ENCODE assay signal across 10 cellular contexts in the genomic region with DNA sequence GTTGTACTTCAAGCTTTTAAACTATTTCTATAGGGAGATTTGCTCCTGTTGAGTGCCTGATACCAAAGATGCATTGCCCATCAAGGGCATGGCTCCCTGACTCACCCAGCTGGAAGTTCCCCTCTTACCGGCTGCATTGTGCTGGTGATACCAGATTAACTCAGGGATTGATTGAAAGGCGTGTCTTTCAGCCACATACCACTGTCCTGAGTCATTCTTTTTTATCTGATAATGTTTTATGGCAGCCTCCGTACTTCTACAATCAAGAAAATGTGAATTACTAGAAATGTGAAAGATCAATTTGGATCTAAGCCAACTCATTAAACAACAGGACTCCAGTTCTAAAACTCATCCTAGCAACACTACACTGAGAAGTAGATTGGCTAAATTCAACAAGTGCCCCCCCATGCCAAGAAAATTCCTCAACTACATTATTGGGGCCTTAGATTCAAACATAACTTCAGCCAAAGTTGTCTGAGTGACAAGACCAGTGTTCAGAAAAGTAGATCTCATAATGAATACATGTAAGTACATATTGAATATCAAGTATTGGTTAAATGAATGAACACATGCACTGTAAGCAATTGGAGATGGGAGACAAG.
A peak's percentile ranks its signal among the peaks of the same experiment; 100 is the strongest.
DNase-seq lines count a peak whose midpoint lies in the region; ATAC-seq and TF ChIP-seq lines count a peak whose summit lies in the region.
"Had no signal": no experiment of that assay in that cellular context is flagged by ENCODE, and none has a peak within 500 bp of the region (broad histone marks: within the 10 kb centered on the region; RNA-seq: fewer than 3 reads in every experiment).

No MANE protein-coding gene starts in this region.

- no peaks in the 10 kb centered on the region for H3K27me3 ChIP-seq in WERI-Rb-1 (ENCODE audit: insufficient read depth, low read depth, severe bottlenecking)

- H3K36me3 ChIP-seq in WERI-Rb-1, result no peaks in the 10 kb centered on the region

- peak; percentile 100 for ATAC-seq in stimulated activated effector memory CD8-positive, alpha-beta T cell treated with anti-CD3 and anti-CD28 coated beads, Interleukin-12 subunit alpha, Interleukin-12 subunit beta, amount 100 ng/mL, for 72 hours

- H3K9me3 Mint-ChIP-seq in stimulated activated effector memory CD8-positive, alpha-beta T cell treated with anti-CD3 and anti-CD28 coated beads, Interleukin-12 subunit alpha, Interleukin-12 subunit beta, amount 100 ng/mL, for 72 hours, result no peaks in the 10 kb centered on the region
- H3K9me3 Mint-ChIP-seq: nephron progenitor cell had no signal

- H3K27ac Mint-ChIP-seq in stimulated activated effector memory CD8-positive, alpha-beta T cell treated with anti-CD3 and anti-CD28 coated beads, Interleukin-12 subunit alpha, Interleukin-12 subunit beta, amount 100 ng/mL, for 72 hours, result no peak overlapping the region
- H3K27ac Mint-ChIP-seq: nephron progenitor cell had no signal

- H3K9me3 ChIP-seq in WERI-Rb-1 (ENCODE audit: severe bottlenecking), result no peaks in the 10 kb centered on the region

- H3K4me3 ChIP-seq in WERI-Rb-1 (ENCODE audit: low read depth, low read length), result no peak overlapping the region

- peak; percentile 19 for DNase-seq in activated CD8-positive, alpha-beta memory T cell treated with anti-CD3 and anti-CD28 coated beads, Interleukin-2, amount 50 U/mL, for 24 hours (ENCODE audit: extremely low read depth)
- DNase-seq in activated CD8-positive, alpha-beta memory T cell treated with anti-CD3 and anti-CD28 coated beads, Interleukin-2, amount 50 U/mL, for 4 hours, result no peak
- peak; percentile 62 to 66 for DNase-seq in activated T-cell treated with anti-CD3 and anti-CD28 coated beads, Interleukin-2, amount 50 U/mL, for 48 hours
- DNase-seq in islet precursor cell (peak; percentile 61), WERI-Rb-1 (no peak), NCI-H2227 (lab: John Stamatoyannopoulos, UW; ENCODE audit: unreplicated experiment) (no peak), retina (no peak)
- no peak for DNase-seq in stimulated activated effector memory CD8-positive, alpha-beta T cell treated with anti-CD3 and anti-CD28 coated beads, Interleukin-12 subunit alpha, Interleukin-12 subunit beta, amount 100 ng/mL, for 72 hours (ENCODE audit: low spot score in 2 of 2)
- DNase-seq: nephron progenitor cell had no signal

- H3K4me3 Mint-ChIP-seq in stimulated activated effector memory CD8-positive, alpha-beta T cell treated with anti-CD3 and anti-CD28 coated beads, Interleukin-12 subunit alpha, Interleukin-12 subunit beta, amount 100 ng/mL, for 72 hours, result no peak overlapping the region
- H3K4me3 Mint-ChIP-seq: nephron progenitor cell had no signal

- peaks cover 35% of the 10 kb centered on the region for H3K36me3 Mint-ChIP-seq in stimulated activated effector memory CD8-positive, alpha-beta T cell treated with anti-CD3 and anti-CD28 coated beads, Interleukin-12 subunit alpha, Interleukin-12 subunit beta, amount 100 ng/mL, for 72 hours

- H3K27ac ChIP-seq in WERI-Rb-1, result no peak overlapping the region
- H3K27ac ChIP-seq: VCaP had no signal

- H3K4me1 Mint-ChIP-seq in stimulated activated effector memory CD8-positive, alpha-beta T cell treated with anti-CD3 and anti-CD28 coated beads, Interleukin-12 subunit alpha, Interleukin-12 subunit beta, amount 100 ng/mL, for 72 hours, result peaks cover 12% of the 10 kb centered on the region
- H3K4me1 Mint-ChIP-seq: nephron progenitor cell had no signal

- TF ChIP-seq CTCF in WERI-Rb-1 (IDR thresholded peaks at IDR 0.05; ENCODE audit: low read depth, low read length), result no peak

Comparison
In these comparisons a context has a peak if more than half of its experiments do, and no peak if none do; other contexts are left out.
1. DNase-seq: peak in activated CD8-positive, alpha-beta memory T cell treated with anti-CD3 and anti-CD28 coated beads, Interleukin-2, amount 50 U/mL, for 24 hours (single experiment), activated T-cell treated with anti-CD3 and anti-CD28 coated beads, Interleukin-2, amount 50 U/mL, for 48 hours (2 of 2) and islet precursor cell (single experiment); none in activated CD8-positive, alpha-beta memory T cell treated with anti-CD3 and anti-CD28 coated beads, Interleukin-2, amount 50 U/mL, for 4 hours (single experiment), stimulated activated effector memory CD8-positive, alpha-beta T cell treated with anti-CD3 and anti-CD28 coated beads, Interleukin-12 subunit alpha, Interleukin-12 subunit beta, amount 100 ng/mL, for 72 hours (0 of 2), WERI-Rb-1 (single experiment), NCI-H2227 (single experiment) and retina (single experiment).